In the genomic region with DNA sequence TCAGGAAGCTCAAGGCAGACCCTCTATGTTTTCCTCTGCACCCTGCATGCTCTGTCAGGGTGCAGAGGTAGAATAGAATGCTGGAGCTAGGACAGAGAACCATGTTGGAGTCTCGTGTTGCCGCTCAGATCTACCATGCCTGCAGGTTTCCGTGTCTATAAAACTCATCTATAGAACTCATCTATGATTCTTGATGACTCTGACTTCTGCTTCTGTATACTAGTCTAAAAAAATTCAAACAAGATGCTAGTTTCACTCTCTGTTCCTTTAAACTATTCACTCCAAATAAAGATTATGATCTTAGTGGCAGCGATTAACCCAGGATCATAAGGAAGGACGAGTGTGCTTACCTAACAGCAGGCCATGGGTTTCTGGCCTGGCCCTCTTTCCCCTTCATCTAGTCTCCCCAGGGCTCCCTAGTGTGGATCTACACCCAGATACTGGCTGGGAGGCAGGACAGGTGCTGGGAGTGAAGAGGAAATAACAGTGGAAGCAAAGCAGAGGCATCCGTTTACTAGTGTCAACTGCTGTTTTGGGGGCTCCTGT, we compare ENCODE assay signal across 20 cellular contexts.
DNase-seq lines count a peak whose midpoint lies in the region; ATAC-seq and TF ChIP-seq lines count a peak whose summit lies in the region.
"Had no signal": no experiment of that assay in that cellular context is flagged by ENCODE, and none has a peak within 500 bp of the region (broad histone marks: within the 10 kb centered on the region; RNA-seq: fewer than 3 reads in every experiment).

No MANE protein-coding gene starts in this region.

- no peaks in the 10 kb centered on the region for H3F3A ChIP-seq in GM23338 (replicated peaks; ENCODE audit: low read depth)

- no peak overlapping the region for H3K4me3 Mint-ChIP-seq in GM23338
- no peak overlapping the region for H3K4me3 Mint-ChIP-seq in activated T-helper 17 cell treated with anti-CD3 and anti-CD28 coated beads, Interleukin-2, amount 50 U/mL, for 72 hours
- H3K4me3 Mint-ChIP-seq: CD4-positive, alpha-beta T cell had no signal

- no peaks in the 10 kb centered on the region for H3K9me3 Mint-ChIP-seq in GM23338
- no peaks in the 10 kb centered on the region for H3K9me3 Mint-ChIP-seq in activated T-helper 17 cell treated with anti-CD3 and anti-CD28 coated beads, Interleukin-2, amount 50 U/mL, for 72 hours
- H3K9me3 Mint-ChIP-seq: CD4-positive, alpha-beta T cell had no signal

- intact Hi-C loops in prostate gland (cut with DNase I) (no loop called here), esophagus muscularis mucosa (cut with DNase I) (no loop called here), body of pancreas (cut with DNase I) (no loop called here)

- H3K4me1 ChIP-seq in GM23338 (ENCODE audit: insufficient read depth) (peaks cover 14% of the 10 kb centered on the region; the same call in 1 of the 2 replicates), prostate gland (replicated peaks) (peaks cover 20% of the 10 kb centered on the region), esophagus muscularis mucosa (peaks cover 0 to 6% (median 0%) of the 10 kb centered on the region in 4 donors), body of pancreas (no peaks in the 10 kb centered on the region)

- no peaks in the 10 kb centered on the region for H4K20me1 ChIP-seq in GM23338 (replicated peaks; ENCODE audit: insufficient read depth)

- H3K27ac ChIP-seq in GM23338 (ENCODE audit: low read depth) (no peak overlapping the region), prostate gland (peak overlapping the region; percentile 49 to 52), esophagus muscularis mucosa (replicated peaks in 1 of 4) (no peak overlapping the region), body of pancreas (no peak overlapping the region)
- H3K27ac ChIP-seq: GM23248 had no signal

- H3K9me2 ChIP-seq in GM23338 (ENCODE audit: insufficient read depth) = no peaks in the 10 kb centered on the region

- TF ChIP-seq CTCF in GM23338 (conservative IDR thresholded peaks at IDR 0.05; ENCODE audit: low read depth in 2 of 2) (no peak), prostate gland (IDR thresholded peaks at IDR 0.05) (no peak), esophagus muscularis mucosa (IDR thresholded peaks at IDR 0.05) (no peak), body of pancreas (IDR thresholded peaks at IDR 0.05) (no peak)

- no peak for ATAC-seq in GM23338
- ATAC-seq in activated T-helper 17 cell treated with anti-CD3 and anti-CD28 coated beads, Interleukin-2, amount 50 U/mL, for 72 hours (replicated peaks) = no peak
- no peak for ATAC-seq in body of pancreas
- ATAC-seq: HCT116 had no signal

- 29% methylated on average over 6 of the region's 6 CpGs for WGBS in prostate gland
- 89% methylated on average over 6 of the region's 6 CpGs for WGBS in esophagus muscularis mucosa
- 73 to 84% methylated on average over 6 of the region's 6 CpGs for WGBS in body of pancreas, 2 donors

- no peak overlapping the region for H3K27ac Mint-ChIP-seq in GM23338
- H3K27ac Mint-ChIP-seq in activated T-helper 17 cell treated with anti-CD3 and anti-CD28 coated beads, Interleukin-2, amount 50 U/mL, for 72 hours = peak overlapping the region; percentile 19
- H3K27ac Mint-ChIP-seq: CD4-positive, alpha-beta T cell had no signal

- H3K27me3 ChIP-seq in GM23338 (ENCODE audit: insufficient read depth) = no peaks in the 10 kb centered on the region
- H3K27me3 ChIP-seq in prostate gland (replicated peaks; ENCODE audit: insufficient read depth) = no peaks in the 10 kb centered on the region
- H3K27me3 ChIP-seq in esophagus muscularis mucosa = no peaks in the 10 kb centered on the region
- no peaks in the 10 kb centered on the region for H3K27me3 ChIP-seq in body of pancreas

- no peaks in the 10 kb centered on the region for H3K36me3 Mint-ChIP-seq in GM23338 (ENCODE audit: low read depth)
- peaks cover 98% of the 10 kb centered on the region for H3K36me3 Mint-ChIP-seq in activated T-helper 17 cell treated with anti-CD3 and anti-CD28 coated beads, Interleukin-2, amount 50 U/mL, for 72 hours (ENCODE audit: low read depth)

- no peak overlapping the region for H3K4me2 ChIP-seq in GM23338

- H3K79me2 ChIP-seq in GM23338 (replicated peaks; ENCODE audit: insufficient read depth) = no peaks in the 10 kb centered on the region

- no peaks in the 10 kb centered on the region for H3K9me3 ChIP-seq in prostate gland
- no peaks in the 10 kb centered on the region for H3K9me3 ChIP-seq in esophagus muscularis mucosa
- H3K9me3 ChIP-seq in body of pancreas = no peaks in the 10 kb centered on the region

- DNase-seq in GM23338 (ENCODE audit: low spot score) (no peak), MV-4-11 (lab: John Stamatoyannopoulos, UW) (peak; percentile 38), prostate gland (ENCODE audit: low spot score) (no peak), esophagus muscularis mucosa (ENCODE audit: extremely low spot score) (no peak), body of pancreas (no peak), NCI-H1048 (lab: John Stamatoyannopoulos, UW) (no peak), COLO829 (ENCODE audit: low spot score) (no peak)
- DNase-seq: ACHN; CD4-positive, alpha-beta T cell; DMS153; GF-D8; GM23248; MM.1S; NCI-H1417 treated with DMSO at 0.1 percent for 48 hours; NCI-H1930; NCI-H2171; Right ventricle myocardium superior; SW 1271 had no signal

- H3K36me3 ChIP-seq in GM23338 (ENCODE audit: insufficient read depth) (no peaks in the 10 kb centered on the region), prostate gland (no peaks in the 10 kb centered on the region), esophagus muscularis mucosa (no peaks in the 10 kb centered on the region), body of pancreas (replicated peaks in 1 of 2; ENCODE audit: insufficient read depth in 1 of 2, low read depth in 2 of 2) (no peaks in the 10 kb centered on the region)

- no peak overlapping the region for H3K4me3 ChIP-seq in GM23338
- H3K4me3 ChIP-seq in prostate gland = no peak overlapping the region
- no peak overlapping the region for H3K4me3 ChIP-seq in esophagus muscularis mucosa
- H3K4me3 ChIP-seq in body of pancreas = no peak overlapping the region
- H3K4me3 ChIP-seq: GM23248 had no signal

- no peaks in the 10 kb centered on the region for H3K27me3 Mint-ChIP-seq in GM23338 (ENCODE audit: insufficient read depth, low read depth, poor library complexity)
- H3K27me3 Mint-ChIP-seq in activated T-helper 17 cell treated with anti-CD3 and anti-CD28 coated beads, Interleukin-2, amount 50 U/mL, for 72 hours = no peaks in the 10 kb centered on the region
- H3K27me3 Mint-ChIP-seq: CD4-positive, alpha-beta T cell had no signal

- H2AFZ ChIP-seq in GM23338 = peak overlapping the region; percentile 32; the same call in 1 of the 2 replicates
- H2AFZ ChIP-seq: GM23248 had no signal

- TF ChIP-seq POLR2A in prostate gland (IDR thresholded peaks at IDR 0.05) = no peak
- no peak for TF ChIP-seq POLR2A in esophagus muscularis mucosa (IDR thresholded peaks at IDR 0.05; ENCODE audit: low read depth)
- no peak for TF ChIP-seq POLR2A in body of pancreas (IDR thresholded peaks at IDR 0.05)

- H3K4me1 Mint-ChIP-seq in GM23338 = peaks cover 14% of the 10 kb centered on the region
- H3K4me1 Mint-ChIP-seq in activated T-helper 17 cell treated with anti-CD3 and anti-CD28 coated beads, Interleukin-2, amount 50 U/mL, for 72 hours = peaks cover 30% of the 10 kb centered on the region

- no peak for TF ChIP-seq EP300 in esophagus muscularis mucosa (IDR thresholded peaks at IDR 0.05)

TF ChIP-seq in GM23338, 12 proteins besides CTCF, POLR2A, EP300 and RAD21 (continues in another document):
- TF ChIP-seq EZH2 (IDR thresholded peaks at IDR 0.05; ENCODE audit: low read depth, unreplicated experiment) (no peak), ZNF114 (CRISPR knock-in tag; IDR thresholded peaks at IDR 0.05) (no peak), ZNF331 (CRISPR knock-in tag; IDR thresholded peaks at IDR 0.05; ENCODE audit: low read depth) (no peak), EZH2phosphoT487 (IDR thresholded peaks at IDR 0.05; ENCODE audit: unreplicated experiment) (no peak), NANOG (IDR thresholded peaks at IDR 0.05; ENCODE audit: borderline replicate concordance) (no peak)
- TF ChIP-seq, protein P1, sequence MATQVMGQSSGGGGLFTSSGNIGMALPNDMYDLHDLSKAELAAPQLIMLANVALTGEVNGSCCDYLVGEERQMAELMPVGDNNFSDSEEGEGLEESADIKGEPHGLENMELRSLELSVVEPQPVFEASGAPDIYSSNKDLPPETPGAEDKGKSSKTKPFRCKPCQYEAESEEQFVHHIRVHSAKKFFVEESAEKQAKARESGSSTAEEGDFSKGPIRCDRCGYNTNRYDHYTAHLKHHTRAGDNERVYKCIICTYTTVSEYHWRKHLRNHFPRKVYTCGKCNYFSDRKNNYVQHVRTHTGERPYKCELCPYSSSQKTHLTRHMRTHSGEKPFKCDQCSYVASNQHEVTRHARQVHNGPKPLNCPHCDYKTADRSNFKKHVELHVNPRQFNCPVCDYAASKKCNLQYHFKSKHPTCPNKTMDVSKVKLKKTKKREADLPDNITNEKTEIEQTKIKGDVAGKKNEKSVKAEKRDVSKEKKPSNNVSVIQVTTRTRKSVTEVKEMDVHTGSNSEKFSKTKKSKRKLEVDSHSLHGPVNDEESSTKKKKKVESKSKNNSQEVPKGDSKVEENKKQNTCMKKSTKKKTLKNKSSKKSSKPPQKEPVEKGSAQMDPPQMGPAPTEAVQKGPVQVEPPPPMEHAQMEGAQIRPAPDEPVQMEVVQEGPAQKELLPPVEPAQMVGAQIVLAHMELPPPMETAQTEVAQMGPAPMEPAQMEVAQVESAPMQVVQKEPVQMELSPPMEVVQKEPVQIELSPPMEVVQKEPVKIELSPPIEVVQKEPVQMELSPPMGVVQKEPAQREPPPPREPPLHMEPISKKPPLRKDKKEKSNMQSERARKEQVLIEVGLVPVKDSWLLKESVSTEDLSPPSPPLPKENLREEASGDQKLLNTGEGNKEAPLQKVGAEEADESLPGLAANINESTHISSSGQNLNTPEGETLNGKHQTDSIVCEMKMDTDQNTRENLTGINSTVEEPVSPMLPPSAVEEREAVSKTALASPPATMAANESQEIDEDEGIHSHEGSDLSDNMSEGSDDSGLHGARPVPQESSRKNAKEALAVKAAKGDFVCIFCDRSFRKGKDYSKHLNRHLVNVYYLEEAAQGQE (IDR thresholded peaks at IDR 0.05; ENCODE audit: unreplicated experiment) = no peak
- TF ChIP-seq, protein P2, sequence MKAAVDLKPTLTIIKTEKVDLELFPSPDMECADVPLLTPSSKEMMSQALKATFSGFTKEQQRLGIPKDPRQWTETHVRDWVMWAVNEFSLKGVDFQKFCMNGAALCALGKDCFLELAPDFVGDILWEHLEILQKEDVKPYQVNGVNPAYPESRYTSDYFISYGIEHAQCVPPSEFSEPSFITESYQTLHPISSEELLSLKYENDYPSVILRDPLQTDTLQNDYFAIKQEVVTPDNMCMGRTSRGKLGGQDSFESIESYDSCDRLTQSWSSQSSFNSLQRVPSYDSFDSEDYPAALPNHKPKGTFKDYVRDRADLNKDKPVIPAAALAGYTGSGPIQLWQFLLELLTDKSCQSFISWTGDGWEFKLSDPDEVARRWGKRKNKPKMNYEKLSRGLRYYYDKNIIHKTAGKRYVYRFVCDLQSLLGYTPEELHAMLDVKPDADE (IDR thresholded peaks at IDR 0.05) = no peak

Comparison
In these comparisons a context has a peak if more than half of its experiments do, and no peak if none do; other contexts are left out.
1. H3K27ac ChIP-seq: peak in prostate gland (2 of 2); none in GM23338 (single experiment), esophagus muscularis mucosa (0 of 4) and body of pancreas (0 of 4).